ENCODE assay signal across 12 cellular contexts in the genomic region with DNA sequence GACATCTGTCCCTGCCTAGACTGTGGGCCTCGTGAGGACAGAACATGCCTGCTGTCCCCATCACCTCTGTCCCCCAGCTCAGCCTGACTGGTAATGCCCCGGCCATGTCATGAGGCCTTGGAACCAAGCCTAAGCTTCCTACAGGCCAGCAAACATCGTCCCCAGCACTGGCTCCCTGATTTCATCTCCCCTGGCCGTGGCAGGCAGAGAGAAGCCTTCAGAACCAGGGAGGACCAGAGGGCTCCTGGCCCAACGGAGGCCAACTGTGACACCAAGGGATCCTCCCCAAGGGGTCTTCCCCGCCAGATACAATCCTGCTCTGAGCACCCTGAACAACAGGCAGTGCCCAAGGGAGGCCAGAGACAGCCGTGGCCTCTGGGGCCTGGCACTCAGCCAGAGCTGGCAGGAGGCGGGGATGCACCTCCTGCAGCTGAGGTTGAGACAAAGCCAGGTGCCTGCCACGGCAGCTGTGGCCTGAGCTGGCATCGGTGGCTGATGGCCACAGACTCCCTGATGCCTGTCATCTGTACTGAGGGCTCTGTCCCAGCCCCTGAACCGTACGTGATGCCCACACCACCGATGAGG. TPM values are rescaled to one million over a fixed set of nuclear protein-coding genes. Genes with fewer than 3 reads are reported as not detected.
DNase-seq lines count a peak whose midpoint lies in the region; ATAC-seq and TF ChIP-seq lines count a peak whose summit lies in the region.
"Had no signal": no experiment of that assay in that cellular context is flagged by ENCODE, and none has a peak within 500 bp of the region (broad histone marks: within the 10 kb centered on the region; RNA-seq: fewer than 3 reads in every experiment).

No MANE protein-coding gene starts in this region.

- peaks cover 11% of the 10 kb centered on the region for H3K4me1 Mint-ChIP-seq in WTC11
- H3K4me1 Mint-ChIP-seq in naive thymus-derived CD4-positive, alpha-beta T cell, result peaks cover 16 to 38% (median 29%) of the 10 kb centered on the region in 7 donors

- H3K36me3 ChIP-seq in naive thymus-derived CD4-positive, alpha-beta T cell (ENCODE audit: control insufficient read depth in 2 of 3, insufficient read depth in 3 of 3, low read length in 3 of 3), result peaks cover 0 to under 1% (median 0%) of the 10 kb centered on the region in 3 experiments

- H3K4me3 ChIP-seq in naive thymus-derived CD4-positive, alpha-beta T cell (ENCODE audit: low read length), result no peak overlapping the region
- H3K4me3 ChIP-seq: smooth muscle cell had no signal

- POLR2A ChIA-PET in WTC11 (lab: Charles Lee), result no interaction called here
- POLR2A ChIA-PET in naive thymus-derived CD4-positive, alpha-beta T cell (lab: Charles Lee), result no interaction called here

- DNase-seq in DMS79 (lab: John Stamatoyannopoulos, UW) (peak; percentile 83), NCI-H1417 (lab: John Stamatoyannopoulos, UW) (peak; percentile 69 to 94 (median 87)), WTC11 (ENCODE audit: low spot score) (peak; percentile 9), GM19238 (ENCODE audit: insufficient read length, low spot score) (no peak), T-helper 9 cell (no peak), GF-D8 (lab: John Stamatoyannopoulos, UW) (no peak)
- DNase-seq in naive thymus-derived CD4-positive, alpha-beta T cell, result no peak
- DNase-seq in stimulated activated CD4-positive, alpha-beta T cell treated with anti-CD3 and anti-CD28 coated beads, Interleukin-15, amount 100 ng/mL, for 24 hours, result no peak
- DNase-seq: MV-4-11; stimulated activated naive CD4-positive, alpha-beta T cell treated with Interleukin-2 at 50 U/mL for 16 hours had no signal

- intact Hi-C loops in naive thymus-derived CD4-positive, alpha-beta T cell (cut with micrococcal nuclease), result no loop called here

- H3K9me3 ChIP-seq in naive thymus-derived CD4-positive, alpha-beta T cell (ENCODE audit: control insufficient read depth in 2 of 3, low read length in 3 of 3), result no peaks in the 10 kb centered on the region

- H3K4me3 Mint-ChIP-seq in WTC11, result no peak overlapping the region
- H3K4me3 Mint-ChIP-seq in naive thymus-derived CD4-positive, alpha-beta T cell, result no peak overlapping the region

- CTCF ChIA-PET in WTC11 (lab: Charles Lee), result interaction anchor here (1.5 to 2.1 kb wide), 3 partner anchors 9 to 51 kb away, joined by 5 to 12 read pairs (median 10); a partner anchor contains a TSS
- CTCF ChIA-PET in naive thymus-derived CD4-positive, alpha-beta T cell (lab: Charles Lee), result no interaction called here

- no peak for ATAC-seq in WTC11
- peak; percentile 23 for ATAC-seq in naive thymus-derived CD4-positive, alpha-beta T cell

- H3K36me3 Mint-ChIP-seq in WTC11, result no peaks in the 10 kb centered on the region
- peaks cover 0 to 10% (median 0%) of the 10 kb centered on the region in 5 donors for H3K36me3 Mint-ChIP-seq in naive thymus-derived CD4-positive, alpha-beta T cell
- H3K36me3 Mint-ChIP-seq: activated naive CD4-positive, alpha-beta T cell treated with anti-CD3 and anti-CD28 coated beads, Interleukin-2, amount 50 U/mL, for 72 hours had no signal

- no peak for TF ChIP-seq CTCF in WTC11 (IDR thresholded peaks at IDR 0.05)

- H3K27ac ChIP-seq in naive thymus-derived CD4-positive, alpha-beta T cell (ENCODE audit: low read depth, low read length), result peak overlapping the region; percentile 8

- no peaks in the 10 kb centered on the region for H3K4me1 ChIP-seq in naive thymus-derived CD4-positive, alpha-beta T cell (ENCODE audit: control insufficient read depth in 2 of 2, insufficient read depth in 2 of 2, low read length in 2 of 2)

- no peaks in the 10 kb centered on the region for H3K27me3 ChIP-seq in naive thymus-derived CD4-positive, alpha-beta T cell (ENCODE audit: control insufficient read depth in 2 of 2, insufficient read depth in 2 of 2, low read length in 2 of 2)

- no peaks in the 10 kb centered on the region for H3K9me3 Mint-ChIP-seq in WTC11
- H3K9me3 Mint-ChIP-seq in naive thymus-derived CD4-positive, alpha-beta T cell, result no peaks in the 10 kb centered on the region
- H3K9me3 Mint-ChIP-seq: activated naive CD4-positive, alpha-beta T cell treated with anti-CD3 and anti-CD28 coated beads, Interleukin-2, amount 50 U/mL, for 72 hours had no signal

- no peak overlapping the region for H3K27ac Mint-ChIP-seq in WTC11
- H3K27ac Mint-ChIP-seq in naive thymus-derived CD4-positive, alpha-beta T cell, result peak overlapping the region in 1 of 9 donors; percentile 84

- H3K27me3 Mint-ChIP-seq in WTC11 (ENCODE audit: low read depth), result no peaks in the 10 kb centered on the region
- no peaks in the 10 kb centered on the region for H3K27me3 Mint-ChIP-seq in naive thymus-derived CD4-positive, alpha-beta T cell

TF ChIP-seq in WTC11, 78 proteins besides CTCF, POLR2A, EP300 and RAD21:
- TF ChIP-seq NR1H2 (CRISPR knock-in tag; IDR thresholded peaks at IDR 0.05), result no peak
- TF ChIP-seq NFATC4 (CRISPR knock-in tag; IDR thresholded peaks at IDR 0.05), result no peak
- TF ChIP-seq ZNF121 (CRISPR knock-in tag; IDR thresholded peaks at IDR 0.05), result no peak

RNA-seq across cellular contexts. Expression of a gene that starts 9.9 kb away (rescaled TPM):
- total RNA-seq in WTC11 (2021), result 10.6 to 16.8 TPM (median 12.0 TPM) in 3 replicates
- 10 to 100 TPM in 3 of 5 experiments, 1 to 10 TPM in 2; 9.0 to 20.6 (median 11.1) TPM for total RNA-seq in naive thymus-derived CD4-positive, alpha-beta T cell
- 1 to 10 TPM in 1 of 2 donors, under 1 TPM in 1; 0.40 to 2.7 TPM for polyA plus RNA-seq in naive thymus-derived CD4-positive, alpha-beta T cell

RNA-seq across cellular contexts. Expression of a gene that starts 43.6 kb away (rescaled TPM):
- total RNA-seq in WTC11 (2021), result 9.3 to 10.3 TPM (median 9.6 TPM) in 3 replicates
- 100 to 1,000 TPM; 176 to 310 (median 188) TPM for total RNA-seq in naive thymus-derived CD4-positive, alpha-beta T cell
- polyA plus RNA-seq in naive thymus-derived CD4-positive, alpha-beta T cell, result 10 to 100 TPM; 16.8 to 33.6 TPM

Comparison
In these comparisons a context has a peak if more than half of its experiments do, and no peak if none do; other contexts are left out.
1. DNase-seq: peak in DMS79 (single experiment), NCI-H1417 (3 of 3) and WTC11 (single experiment); none in naive thymus-derived CD4-positive, alpha-beta T cell (0 of 9), GM19238 (single experiment), stimulated activated CD4-positive, alpha-beta T cell treated with anti-CD3 and anti-CD28 coated beads, Interleukin-15, amount 100 ng/mL, for 24 hours (single experiment), T-helper 9 cell (single experiment) and GF-D8 (single experiment).
2. RNA of a gene that starts 43.6 kb away (total RNA-seq): 176 to 310 TPM in naive thymus-derived CD4-positive, alpha-beta T cell; 9.3 to 10.3 TPM in WTC11; every median in the first group is over 10 times any median in the second.